Comparison of ENCODE assay signal across 1 cellular context in genomic region chr6:6998194-6998569, GRCh38.
TF ChIP-seq lines count a peak whose summit lies in the region.

No MANE protein-coding gene starts in this region.

TF ChIP-seq in SK-N-SH treated with all-trans-retinoic acid at 6 μM for 48 hours, 23 proteins besides CTCF, POLR2A, EP300 and RAD21 (continued from another document):
- TF ChIP-seq CREB5 (CRISPR knock-in tag; IDR thresholded peaks at IDR 0.05; ENCODE audit: low read depth): no peak
- TF ChIP-seq GLIS3 (CRISPR knock-in tag; IDR thresholded peaks at IDR 0.05): no peak
- TF ChIP-seq ZFP30 (CRISPR knock-in tag; IDR thresholded peaks at IDR 0.05): no peak
- TF ChIP-seq PPARA (CRISPR knock-in tag; IDR thresholded peaks at IDR 0.05; ENCODE audit: borderline replicate concordance): no peak
- TF ChIP-seq ISL1 (CRISPR knock-in tag; IDR thresholded peaks at IDR 0.05): no peak
